ENCODE assay signal across 14 cellular contexts in genomic region chrX:23822397-23822796, GRCh38. TPM values are rescaled to one million over a fixed set of nuclear protein-coding genes. Genes with fewer than 3 reads are reported as not detected.
DNase-seq lines count a peak whose midpoint lies in the region; ATAC-seq and TF ChIP-seq lines count a peak whose summit lies in the region.
"Had no signal": no experiment of that assay in that cellular context is flagged by ENCODE, and none has a peak within 500 bp of the region (broad histone marks: within the 10 kb centered on the region; RNA-seq: fewer than 3 reads in every experiment).

No MANE protein-coding gene starts in this region.

- no peaks in the 10 kb centered on the region for H3K36me3 Mint-ChIP-seq in activated CD4-positive, alpha-beta T cell treated with anti-CD3 and anti-CD28 coated beads, Interleukin-2, amount 10 ng/mL, durations not matched to agents 7 days and 5 days (ENCODE audit: low read depth)
- H3K36me3 Mint-ChIP-seq: activated CD4-positive, alpha-beta memory T cell treated with anti-CD3 and anti-CD28 coated beads for 36 hours had no signal

- no peaks in the 10 kb centered on the region for H3K27me3 Mint-ChIP-seq in activated CD4-positive, alpha-beta T cell treated with anti-CD3 and anti-CD28 coated beads, Interleukin-2, amount 10 ng/mL, durations not matched to agents 7 days and 5 days
- H3K27me3 Mint-ChIP-seq: activated CD4-positive, alpha-beta memory T cell treated with anti-CD3 and anti-CD28 coated beads for 36 hours; B cell had no signal

- H3K4me3 ChIP-seq in AG10803 (ENCODE audit: low read length) (no peak overlapping the region), mucosa of rectum (ENCODE audit: low read length in 2 of 2) (peak overlapping the region in 1 of 2 donors; percentile 7), stomach (no peak overlapping the region)
- H3K4me3 ChIP-seq: skin epidermis had no signal

- H3K9ac ChIP-seq in mucosa of rectum (ENCODE audit: low read depth in 1 of 2, low read length in 2 of 2) = no peak overlapping the region

- CTCF ChIA-PET in activated CD4-positive, alpha-beta T cell treated with anti-CD3 and anti-CD28 coated beads, Interleukin-2, amount 10 ng/mL, durations not matched to agents 7 days and 5 days (lab: Charles Lee) = interaction anchor here (1.6 kb wide), 1 partner anchor 9 kb away, joined by 5 read pairs; no protein-coding TSS in a partner anchor

- POLR2A ChIA-PET in activated CD4-positive, alpha-beta T cell treated with anti-CD3 and anti-CD28 coated beads, Interleukin-2, amount 10 ng/mL, durations not matched to agents 7 days and 5 days (lab: Charles Lee) = interaction anchor here (0.5 kb wide), 1 partner anchor 102 kb away, joined by 6 read pairs; no protein-coding TSS in a partner anchor

- H3K27ac ChIP-seq in VCaP (peak overlapping the region; percentile 59), mucosa of rectum (ENCODE audit: low read depth in 2 of 2, low read length in 2 of 2) (peak overlapping the region; percentile 69 to 82), stomach (peak overlapping the region in 2 of 5 donors; percentile 12 to 15)

- 13 to 42% (median 28%) methylated on average over 3 of the region's 3 CpGs for WGBS in stomach, 5 donors

- peaks cover 5 to 6% of the 10 kb centered on the region in 2 donors for H3K4me1 ChIP-seq in mucosa of rectum (ENCODE audit: control insufficient read depth in 2 of 2, insufficient read depth in 2 of 2, low read length in 2 of 2)
- H3K4me1 ChIP-seq in stomach = no peaks in the 10 kb centered on the region

- H3K9me3 ChIP-seq in mucosa of rectum (ENCODE audit: control insufficient read depth in 2 of 2, low read length in 2 of 2) = no peaks in the 10 kb centered on the region
- no peaks in the 10 kb centered on the region for H3K9me3 ChIP-seq in stomach

- H3K27me3 ChIP-seq in mucosa of rectum (ENCODE audit: control insufficient read depth in 2 of 2, insufficient read depth in 2 of 2, low read length in 2 of 2) = no peaks in the 10 kb centered on the region
- H3K27me3 ChIP-seq in stomach = no peaks in the 10 kb centered on the region

- TF ChIP-seq POLR2A in stomach (IDR thresholded peaks at IDR 0.05) = no peak

- DNase-seq in AG10803 (ENCODE audit: low read depth) (peak; percentile 34), M059J (ENCODE audit: low read depth) (peak; percentile 53), stomach (no peak), NCI-H1694 (lab: John Stamatoyannopoulos, UW) (no peak)
- no peak for DNase-seq in activated CD4-positive, alpha-beta T cell treated with anti-CD3 and anti-CD28 coated beads, Interleukin-2, amount 10 ng/mL, durations not matched to agents 7 days and 5 days
- DNase-seq: activated CD4-positive, alpha-beta memory T cell treated with anti-CD3 and anti-CD28 coated beads for 36 hours; erythroblast had no signal

- peaks cover under 1% of the 10 kb centered on the region for H3K4me1 Mint-ChIP-seq in activated CD4-positive, alpha-beta T cell treated with anti-CD3 and anti-CD28 coated beads, Interleukin-2, amount 10 ng/mL, durations not matched to agents 7 days and 5 days

- ATAC-seq in GM18873 (IDR thresholded peaks at IDR 0.05; ENCODE audit: low FRiP score, unreplicated experiment) = no peak
- ATAC-seq: left lobe of liver had no signal

- no peaks in the 10 kb centered on the region for H3K9me3 Mint-ChIP-seq in activated CD4-positive, alpha-beta T cell treated with anti-CD3 and anti-CD28 coated beads, Interleukin-2, amount 10 ng/mL, durations not matched to agents 7 days and 5 days
- H3K9me3 Mint-ChIP-seq: activated CD4-positive, alpha-beta memory T cell treated with anti-CD3 and anti-CD28 coated beads for 36 hours; IgD-negative memory B cell had no signal

- intact Hi-C loops in stomach (cut with DNase I; ENCODE audit: low total_unique reads) = no loop called here

- TF ChIP-seq EP300 in stomach (IDR thresholded peaks at IDR 0.05) = no peak

- H3K4me3 Mint-ChIP-seq in activated CD4-positive, alpha-beta T cell treated with anti-CD3 and anti-CD28 coated beads, Interleukin-2, amount 10 ng/mL, durations not matched to agents 7 days and 5 days = no peak overlapping the region
- H3K4me3 Mint-ChIP-seq: activated CD4-positive, alpha-beta memory T cell treated with anti-CD3 and anti-CD28 coated beads for 36 hours; B cell; IgD-negative memory B cell had no signal

- TF ChIP-seq CTCF in AG10803 (conservative IDR thresholded peaks at IDR 0.05; ENCODE audit: low read length) (no peak), VCaP (conservative IDR thresholded peaks at IDR 0.05) (no peak), stomach (IDR thresholded peaks at IDR 0.05) (no peak)

- H3K27ac Mint-ChIP-seq in activated CD4-positive, alpha-beta T cell treated with anti-CD3 and anti-CD28 coated beads, Interleukin-2, amount 10 ng/mL, durations not matched to agents 7 days and 5 days = no peak overlapping the region
- H3K27ac Mint-ChIP-seq: activated CD4-positive, alpha-beta memory T cell treated with anti-CD3 and anti-CD28 coated beads for 36 hours; B cell; IgD-negative memory B cell had no signal

- H3K36me3 ChIP-seq in mucosa of rectum (ENCODE audit: control insufficient read depth in 2 of 2, insufficient read depth in 2 of 2, low read length in 2 of 2) = no peaks in the 10 kb centered on the region
- H3K36me3 ChIP-seq in stomach = no peaks in the 10 kb centered on the region

RNA-seq across cellular contexts. Expression of gene SAT1, which starts 39.4 kb away (rescaled TPM):
- total RNA-seq in M059J (2014; rRNA removed; shearing (Covaris generic)) = 168 and 187 TPM in 2 replicates
- total RNA-seq in stomach = 1,000 to 10,000 TPM in 3 of 5 donors, 100 to 1,000 TPM in 2; 499 to 2,157 (median 1,041) TPM
- 1,000 to 10,000 TPM in 2 of 3 donors, 100 to 1,000 TPM in 1; 685 to 1,477 (median 1,023) TPM for polyA plus RNA-seq in stomach
- 10 to 100 TPM; 86.3 to 89.7 TPM for total RNA-seq in activated CD4-positive, alpha-beta T cell treated with anti-CD3 and anti-CD28 coated beads, Interleukin-2, amount 10 ng/mL, durations not matched to agents 7 days and 5 days

Comparison
In these comparisons a context has a peak if more than half of its experiments do, and no peak if none do; other contexts are left out.
1. DNase-seq: peak in AG10803 (single experiment) and M059J (single experiment); none in stomach (single experiment), NCI-H1694 (single experiment) and activated CD4-positive, alpha-beta T cell treated with anti-CD3 and anti-CD28 coated beads, Interleukin-2, amount 10 ng/mL, durations not matched to agents 7 days and 5 days (single experiment).